Comparison of ENCODE assay signal across 25 cellular contexts in genomic region chr18:25658476-25658875, GRCh38.
"Had no signal": no experiment of that assay in that cellular context is flagged by ENCODE, and none has a peak within 500 bp of the region (broad histone marks: within the 10 kb centered on the region; RNA-seq: fewer than 3 reads in every experiment).

No MANE protein-coding gene starts in this region.

- H3K4me3 ChIP-seq: breast epithelium, SJCRH30 had no signal

- H3K36me3 ChIP-seq: breast epithelium, SJCRH30 had no signal

- H3K9me3 ChIP-seq: breast epithelium, SJCRH30 had no signal

- H3K4me1 ChIP-seq: breast epithelium, SJCRH30 had no signal

- H3K27me3 ChIP-seq: breast epithelium, SJCRH30 had no signal

- ATAC-seq: activated CD8-positive, alpha-beta memory T cell treated with anti-CD3 and anti-CD28 coated beads, Interleukin-2, amount 10 ng/mL, durations not matched to agents 7 days and 5 days; Panc1; Right ventricle myocardium inferior; SK-N-SH treated with all-trans-retinoic acid at 6 μM for 48 hours; WTC11 had no signal

- DNase-seq: activated CD4-positive, alpha-beta T cell treated with anti-CD3 and anti-CD28 coated beads for 48 hours; activated CD4-positive, alpha-beta T cell treated with anti-CD3 and anti-CD28 coated beads, Interleukin-2, amount 50 U/mL, for 4 hours; activated CD4-positive, CD25-positive, alpha-beta regulatory T cell treated with anti-CD3 and anti-CD28 coated beads, Interleukin-2, amount 50 U/mL, for 72 hours; activated CD8-positive, alpha-beta memory T cell treated with anti-CD3 and anti-CD28 coated beads, Interleukin-2, amount 10 ng/mL, durations not matched to agents 7 days and 5 days; activated effector memory CD4-positive, alpha-beta T cell treated with Interleukin-2 at 50 U/mL for 16 hours; activated naive CD4-positive, alpha-beta T cell; activated T-cell treated with anti-CD3 and anti-CD28 coated beads, Interleukin-2, amount 50 U/mL, for 24 hours; aorta; caudate nucleus; NCI-H1048; NCI-H1417; NCI-H1930; NCI-H345; NCI-H510A; NCI-H526 treated with DMSO at 0.1 percent for 48 hours; NCI-H82; OCI-M1; RPMI8226; SJCRH30; SW 1271 had no signal

- H3K27ac ChIP-seq: breast epithelium, SJCRH30 had no signal
